ENCODE assay signal across 3 cellular contexts in genomic region chr2:26716769-26717168, GRCh38.
TF ChIP-seq lines count a peak whose summit lies in the region.

No MANE protein-coding gene starts in this region.

TF ChIP-seq in A549, 52 proteins besides CTCF, POLR2A, EP300 and RAD21:
- TF ChIP-seq JUN (IDR thresholded peaks at IDR 0.05) (no peak), ZNF302 (CRISPR knock-in tag; IDR thresholded peaks at IDR 0.05) (no peak), ELK1 (IDR thresholded peaks at IDR 0.05; ENCODE audit: low read depth, low read length) (no peak), KDM5A (IDR thresholded peaks at IDR 0.05) (no peak), MYC (IDR thresholded peaks at IDR 0.05; ENCODE audit: borderline replicate concordance, low read length) (no peak), REST (IDR thresholded peaks at IDR 0.05) (no peak), CEBPB (IDR thresholded peaks at IDR 0.05) (no peak), CBX2 (IDR thresholded peaks at IDR 0.05; ENCODE audit: borderline replicate concordance, low read depth) (no peak), NR3C1 (IDR thresholded peaks at IDR 0.05) (no peak), BCL3 (IDR thresholded peaks at IDR 0.05) (no peak), MAX (IDR thresholded peaks at IDR 0.05) (no peak)

TF ChIP-seq in HEK293, 187 proteins besides CTCF, POLR2A, EP300 and RAD21:
- TF ChIP-seq ZBTB20 (tag by site-specific recombination; IDR thresholded peaks at IDR 0.05) (no peak), GLIS2 (tag by site-specific recombination; IDR thresholded peaks at IDR 0.05) (no peak), ZEB2 (tag by site-specific recombination; IDR thresholded peaks at IDR 0.05) (no peak), BCL6B (tag by site-specific recombination; IDR thresholded peaks at IDR 0.05) (no peak), ZNF555 (tag by site-specific recombination; conservative IDR thresholded peaks at IDR 0.05) (no peak), SCRT2 (tag by site-specific recombination; IDR thresholded peaks at IDR 0.05) (peak; percentile 61), GLI4 (tag by site-specific recombination; IDR thresholded peaks at IDR 0.05) (no peak)
TF ChIP-seq in HEK293: peak in this region for 1.

TF ChIP-seq in GM12878, 131 proteins besides CTCF, POLR2A, EP300 and RAD21:
- TF ChIP-seq CEBPZ (IDR thresholded peaks at IDR 0.05; ENCODE audit: low read depth, low read length) (no peak), ZBTB40 (IDR thresholded peaks at IDR 0.05; ENCODE audit: borderline replicate concordance) (peak; percentile 66)
